ENCODE assay signal across 12 cellular contexts in the genomic region with DNA sequence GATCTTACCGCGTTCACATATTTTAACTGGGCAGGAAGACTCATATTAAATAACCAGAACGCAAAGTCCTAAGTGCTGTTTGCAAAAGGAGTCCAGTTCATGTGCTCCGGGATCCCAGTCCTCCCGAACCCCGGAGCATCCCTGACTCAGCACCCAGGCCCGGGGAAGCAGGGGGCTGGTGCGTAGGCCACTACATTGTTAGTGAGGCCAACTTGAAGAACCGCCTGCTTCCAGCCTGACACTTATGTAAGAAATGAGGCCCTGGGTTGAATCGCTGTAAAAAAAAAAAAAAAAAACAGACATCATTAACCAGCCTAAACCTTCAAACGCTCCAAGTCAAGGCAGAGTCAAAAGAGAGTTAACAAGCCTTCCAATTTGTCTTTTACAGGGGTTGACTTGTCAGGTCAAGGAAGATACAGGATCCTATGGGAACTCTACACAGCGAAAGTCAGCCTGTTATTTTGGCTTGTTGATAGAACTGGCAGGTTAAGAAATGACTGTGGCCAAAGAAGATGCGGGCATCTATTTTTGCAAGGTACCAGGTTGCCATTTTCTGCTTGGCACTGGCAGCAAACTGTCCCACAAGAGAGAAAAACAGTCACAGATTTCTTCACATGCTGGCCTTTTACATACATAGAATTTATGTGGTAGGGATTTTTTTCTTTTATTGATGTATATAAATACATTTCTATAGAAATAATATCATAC.
DNase-seq lines count a peak whose midpoint lies in the region; ATAC-seq and TF ChIP-seq lines count a peak whose summit lies in the region.
"Had no signal": no experiment of that assay in that cellular context is flagged by ENCODE, and none has a peak within 500 bp of the region (broad histone marks: within the 10 kb centered on the region; RNA-seq: fewer than 3 reads in every experiment).

No MANE protein-coding gene starts in this region.

- ATAC-seq in HG03354 (IDR thresholded peaks at IDR 0.05; ENCODE audit: poor library complexity, severe bottlenecking, unreplicated experiment), result no peak
- ATAC-seq: CD8-positive, alpha-beta T cell had no signal

- no peaks in the 10 kb centered on the region for H3K36me3 Mint-ChIP-seq in neural progenitor cell
- H3K36me3 Mint-ChIP-seq: CD14-positive monocyte; CD8-positive, alpha-beta T cell had no signal

- intact Hi-C loops in mammary epithelial cell (cut with micrococcal nuclease), result loop anchor here (2.0 to 5.0 kb wide), 2 partner anchors 52 to 1280 kb away; no protein-coding TSS in a partner anchor
- intact Hi-C loops in adrenal gland (cut with DNase I), result no loop called here

- H3K4me3 Mint-ChIP-seq in neural progenitor cell, result no peak overlapping the region
- H3K4me3 Mint-ChIP-seq: CD8-positive, alpha-beta T cell had no signal

- peak overlapping the region; percentile 40 for H2AFZ ChIP-seq in mammary epithelial cell (ENCODE audit: low read depth, low read length)
- H2AFZ ChIP-seq in neural progenitor cell (replicated peaks), result peak overlapping the region; percentile 30

- no peaks in the 10 kb centered on the region for H3K27me3 ChIP-seq in mammary epithelial cell (ENCODE audit: insufficient read depth, low read length)
- no peaks in the 10 kb centered on the region for H3K27me3 ChIP-seq in neural progenitor cell
- no peaks in the 10 kb centered on the region for H3K27me3 ChIP-seq in adrenal gland
- no peaks in the 10 kb centered on the region for H3K27me3 ChIP-seq in right atrium auricular region

- no peak overlapping the region for H3K27ac ChIP-seq in mammary epithelial cell (ENCODE audit: insufficient read depth, low read depth, low read length)
- H3K27ac ChIP-seq in neural progenitor cell, result no peak overlapping the region
- no peak overlapping the region for H3K27ac ChIP-seq in adrenal gland
- no peak overlapping the region for H3K27ac ChIP-seq in right atrium auricular region

- peaks cover 4% of the 10 kb centered on the region for H3K27me3 Mint-ChIP-seq in neural progenitor cell (ENCODE audit: insufficient read depth, low read depth)

- DNase-seq in G401 (ENCODE audit: low spot score) (peak; percentile 73), GM13977 (ENCODE audit: low spot score) (no peak), mammary epithelial cell (no peak), neural progenitor cell (ENCODE audit: low spot score) (no peak), adrenal gland (no peak), right atrium auricular region (ENCODE audit: low spot score) (no peak)
- DNase-seq: DMS79 treated with DMSO at 0.1 percent for 48 hours, GDM1 had no signal

- dilution Hi-C loops in mammary epithelial cell (cut with HindIII; ENCODE audit: low sequenced_read_pairs), result loop anchor here (5.0 kb wide), 1 partner anchor 1285 kb away; no protein-coding TSS in a partner anchor

- H3K9ac ChIP-seq in mammary epithelial cell (ENCODE audit: insufficient read depth, low read length) (no peak overlapping the region), neural progenitor cell (no peak overlapping the region)

- H3K4me2 ChIP-seq in mammary epithelial cell (ENCODE audit: insufficient read depth, low read depth, low read length) (no peak overlapping the region), neural progenitor cell (no peak overlapping the region)
- H3K4me2 ChIP-seq: A549 had no signal

- H3K79me2 ChIP-seq in mammary epithelial cell (ENCODE audit: insufficient read depth, low read length), result no peaks in the 10 kb centered on the region
- no peaks in the 10 kb centered on the region for H3K79me2 ChIP-seq in neural progenitor cell (ENCODE audit: low read depth)

- peak; percentile 9 for TF ChIP-seq CTCF in GM13977 (IDR thresholded peaks at IDR 0.05; ENCODE audit: extremely low read depth, insufficient read depth, missing control alignments)
- no peak for TF ChIP-seq CTCF in mammary epithelial cell (conservative IDR thresholded peaks at IDR 0.05 in 1 of 2, IDR thresholded peaks at IDR 0.05 in 1 of 2; ENCODE audit: extremely low read depth in 1 of 2, insufficient read depth in 1 of 2, low read depth in 1 of 2, low read length in 2 of 2)
- TF ChIP-seq CTCF in neural progenitor cell (IDR thresholded peaks at IDR 0.05), result no peak
- no peak for TF ChIP-seq CTCF in adrenal gland (IDR thresholded peaks at IDR 0.05)
- TF ChIP-seq CTCF in right atrium auricular region (IDR thresholded peaks at IDR 0.05), result no peak

- TF ChIP-seq POLR2A in adrenal gland (IDR thresholded peaks at IDR 0.05), result no peak

- H3K9me3 ChIP-seq in mammary epithelial cell (replicated peaks; ENCODE audit: insufficient read depth, low read length) (no peaks in the 10 kb centered on the region), neural progenitor cell (ENCODE audit: low read depth) (no peaks in the 10 kb centered on the region), adrenal gland (replicated peaks in 1 of 3) (no peaks in the 10 kb centered on the region), right atrium auricular region (no peaks in the 10 kb centered on the region)
- H3K9me3 ChIP-seq: A549 had no signal

- no peak overlapping the region for H3K27ac Mint-ChIP-seq in neural progenitor cell
- H3K27ac Mint-ChIP-seq: CD8-positive, alpha-beta T cell had no signal

- no peaks in the 10 kb centered on the region for H4K20me1 ChIP-seq in mammary epithelial cell (ENCODE audit: insufficient read depth, low read length)
- no peaks in the 10 kb centered on the region for H4K20me1 ChIP-seq in neural progenitor cell (ENCODE audit: low read depth)

- CTCF ChIA-PET in mammary epithelial cell (lab: Charles Lee; ENCODE audit: low non-redundant PET), result interaction anchor here (0.6 kb wide), 1 partner anchor 691 kb away, joined by 20 read pairs; no protein-coding TSS in a partner anchor

- in situ Hi-C loops in G401 (cut with HindIII; ENCODE audit: low sequenced_read_pairs) (no loop called here), GM13977 (cut with MboI; ENCODE audit: low pct_unique_long_range_greater_than_20kb, low sequenced_read_pairs, unreplicated experiment) (loop anchor here (25.0 kb wide), 1 partner anchor 200 kb away; no protein-coding TSS in a partner anchor), mammary epithelial cell (cut with MboI; ENCODE audit: low sequenced_read_pairs in 2 of 2) (loop anchor here (5.0 to 25.0 kb wide), 3 partner anchors 190 to 1300 kb away; no protein-coding TSS in a partner anchor)

- H3K4me3 ChIP-seq in mammary epithelial cell (replicated peaks in 1 of 3; ENCODE audit: insufficient read depth in 1 of 3, low read depth in 2 of 3, low read length in 3 of 3) (no peak overlapping the region), neural progenitor cell (no peak overlapping the region), adrenal gland (no peak overlapping the region), right atrium auricular region (no peak overlapping the region)
- H3K4me3 ChIP-seq: A549 had no signal

- no peaks in the 10 kb centered on the region for H3F3A ChIP-seq in neural progenitor cell (ENCODE audit: low read depth)

- no TSS peak for BruUV-seq in mammary epithelial cell (replicated peaks; lab: Mats Ljungman, UMichigan)

- H3K9me3 Mint-ChIP-seq in neural progenitor cell, result no peaks in the 10 kb centered on the region

- H3K36me3 ChIP-seq in mammary epithelial cell (ENCODE audit: insufficient read depth, low read length) (no peaks in the 10 kb centered on the region), neural progenitor cell (no peaks in the 10 kb centered on the region), adrenal gland (replicated peaks in 1 of 2) (no peaks in the 10 kb centered on the region), right atrium auricular region (no peaks in the 10 kb centered on the region)

- WGBS in mammary epithelial cell (ENCODE audit: low coverage, missing lambda C conversion rate), result 91% methylated on average over 10 of the region's 13 CpGs
- 63 to 79% (median 70%) methylated on average over 13 of the region's 13 CpGs for WGBS in adrenal gland, 4 donors

- H3K4me1 ChIP-seq in mammary epithelial cell (ENCODE audit: insufficient read depth, low read length) (no peaks in the 10 kb centered on the region), neural progenitor cell (no peaks in the 10 kb centered on the region), adrenal gland (replicated peaks in 1 of 2) (no peaks in the 10 kb centered on the region), right atrium auricular region (no peaks in the 10 kb centered on the region)
- H3K4me1 ChIP-seq: A549 had no signal

- H3K4me1 Mint-ChIP-seq in neural progenitor cell, result no peaks in the 10 kb centered on the region
